In genomic region chr13:82766732-82767321, GRCh38 we compare ENCODE assay signal across 21 cellular contexts.
"Had no signal": no experiment of that assay in that cellular context is flagged by ENCODE, and none has a peak within 500 bp of the region (broad histone marks: within the 10 kb centered on the region; RNA-seq: fewer than 3 reads in every experiment).

No MANE protein-coding gene starts in this region.

- H3K27ac ChIP-seq: body of pancreas, coronary artery, heart right ventricle, sigmoid colon, upper lobe of left lung had no signal

- ATAC-seq: activated naive CD4-positive, alpha-beta T cell treated with anti-CD3 and anti-CD28 coated beads, Interleukin-2, amount 50 U/mL, for 72 hours; body of pancreas; heart right ventricle; left lobe of liver; mucosa of descending colon; natural killer cell had no signal

- H3K4me1 Mint-ChIP-seq: natural killer cell had no signal

- H3K27ac Mint-ChIP-seq: activated naive CD4-positive, alpha-beta T cell treated with anti-CD3 and anti-CD28 coated beads, Interleukin-2, amount 50 U/mL, for 72 hours; natural killer cell had no signal

- H3K36me3 Mint-ChIP-seq: activated naive CD4-positive, alpha-beta T cell treated with anti-CD3 and anti-CD28 coated beads, Interleukin-2, amount 50 U/mL, for 72 hours; natural killer cell had no signal

- H3K4me1 ChIP-seq: body of pancreas, heart right ventricle, sigmoid colon, upper lobe of left lung had no signal

- H3K4me3 ChIP-seq: body of pancreas, coronary artery, heart right ventricle, mucosa of descending colon, sigmoid colon, upper lobe of left lung had no signal

- H3K9me3 ChIP-seq: body of pancreas had no signal

- H3K36me3 ChIP-seq: heart right ventricle, sigmoid colon, upper lobe of left lung had no signal

- DNase-seq: activated CD4-positive, alpha-beta T cell treated with anti-CD3 and anti-CD28 coated beads for 48 hours; activated effector memory CD4-positive, alpha-beta T cell treated with Interleukin-2 at 50 U/mL for 16 hours; amniotic stem cell; body of pancreas; central memory CD4-positive, alpha-beta T cell; effector CD8-positive, alpha-beta T cell; foreskin melanocyte; heart right ventricle; islet precursor cell; mammary epithelial cell; mucosa of descending colon; natural killer cell; nucleus accumbens; sigmoid colon; stimulated activated CD4-positive, alpha-beta T cell treated with anti-CD3 and anti-CD28 coated beads, Interleukin-2, amount 100 ng/mL, for 24 hours; stimulated activated naive CD4-positive, alpha-beta T cell treated with Interleukin-2 at 50 U/mL for 16 hours; T-helper 9 cell; upper lobe of left lung had no signal

- H3K4me3 Mint-ChIP-seq: natural killer cell had no signal
